Comparison of ENCODE assay signal across 18 cellular contexts in genomic region chr15:81027200-81027599, GRCh38.
"Had no signal": no experiment of that assay in that cellular context is flagged by ENCODE, and none has a peak within 500 bp of the region (broad histone marks: within the 10 kb centered on the region; RNA-seq: fewer than 3 reads in every experiment).

No MANE protein-coding gene starts in this region.

- DNase-seq: activated CD4-positive, alpha-beta T cell treated with anti-CD3 and anti-CD28 coated beads, Interleukin-2, amount 50 U/mL, for 4 hours; amygdala; body of pancreas; colonic mucosa; endodermal cell; foreskin fibroblast; left lung; mammary epithelial cell; stimulated activated CD4-positive, alpha-beta T cell treated with anti-CD3 and anti-CD28 coated beads, Interleukin-12 subunit alpha, Interleukin-12 subunit beta, amount 100 ng/mL, for 4 hours; stimulated activated CD4-positive, alpha-beta T cell treated with anti-CD3 and anti-CD28 coated beads, Interleukin-2, amount 100 ng/mL, for 24 hours; stimulated activated naive CD4-positive, alpha-beta T cell treated with Interleukin-2 at 50 U/mL for 16 hours; thyroid gland; WERI-Rb-1 had no signal

- H3K4me3 Mint-ChIP-seq: activated naive CD8-positive, alpha-beta T cell; activated T-helper 1 cell treated with anti-CD3 and anti-CD28 coated beads, Interleukin-12 subunit alpha, Interleukin-12 subunit beta, Interleukin-2, Interleukin-4 antibody, amounts not matched to agents 30 ng/mL and 10 ng/mL and 1 ng/mL, durations not matched to agents 14 hours and 24 hours and 36 hours; endodermal cell had no signal

- H3K36me3 ChIP-seq: colonic mucosa, left lung, thyroid gland, WERI-Rb-1 had no signal

- H3K27me3 ChIP-seq: body of pancreas, colonic mucosa, hepatocyte, left lung, thyroid gland had no signal

- H3K27me3 Mint-ChIP-seq: activated naive CD8-positive, alpha-beta T cell had no signal

- H3K4me2 ChIP-seq: hepatocyte had no signal

- H3K4me3 ChIP-seq: body of pancreas, colonic mucosa, hepatocyte, left lung, thyroid gland had no signal

- H2AFZ ChIP-seq: hepatocyte had no signal

- H3K27ac Mint-ChIP-seq: activated naive CD8-positive, alpha-beta T cell; activated T-helper 1 cell treated with anti-CD3 and anti-CD28 coated beads, Interleukin-12 subunit alpha, Interleukin-12 subunit beta, Interleukin-2, Interleukin-4 antibody, amounts not matched to agents 30 ng/mL and 10 ng/mL and 1 ng/mL, durations not matched to agents 14 hours and 24 hours and 36 hours; endodermal cell; progenitor cell of endocrine pancreas had no signal

- H3K27ac ChIP-seq: body of pancreas, colonic mucosa, epithelial cell of prostate, hepatocyte, thyroid gland, WERI-Rb-1 had no signal

- H3K4me1 ChIP-seq: colonic mucosa had no signal

- H3K79me2 ChIP-seq: hepatocyte had no signal

- H3K9me3 ChIP-seq: body of pancreas, colonic mucosa, left lung, thyroid gland had no signal

- ATAC-seq: body of pancreas, left lung had no signal
